Comparison of ENCODE assay signal across 19 cellular contexts in genomic region chr14:22492601-22493000, GRCh38.
DNase-seq lines count a peak whose midpoint lies in the region; ATAC-seq and FAIRE-seq lines count a peak whose summit lies in the region.
"Had no signal": no experiment of that assay in that cellular context is flagged by ENCODE, and none has a peak within 500 bp of the region (broad histone marks: within the 10 kb centered on the region; RNA-seq: fewer than 3 reads in every experiment).

No MANE protein-coding gene starts in this region.

- H3K4me1 Mint-ChIP-seq in CD4-positive, CD25-positive, alpha-beta regulatory T cell, result peaks cover 0 to 21% (median 0%) of the 10 kb centered on the region in 4 donors
- H3K4me1 Mint-ChIP-seq in CD8-positive, alpha-beta memory T cell, result peaks cover 7 to 15% (median 8%) of the 10 kb centered on the region in 3 donors
- peaks cover 13% of the 10 kb centered on the region for H3K4me1 Mint-ChIP-seq in activated CD8-positive, alpha-beta T cell treated with anti-CD3 and anti-CD28 coated beads, Interleukin-2, amount 10 ng/mL, durations not matched to agents 7 days and 5 days (ENCODE audit: low read depth)
- peaks cover 70% of the 10 kb centered on the region for H3K4me1 Mint-ChIP-seq in memory B cell

- no peaks in the 10 kb centered on the region for H3K27me3 ChIP-seq in CD4-positive, CD25-positive, alpha-beta regulatory T cell (ENCODE audit: control insufficient read depth, insufficient read depth, low read length)
- H3K27me3 ChIP-seq in CD8-positive, alpha-beta memory T cell (ENCODE audit: insufficient read depth, low read length, poor library complexity, severe bottlenecking), result no peaks in the 10 kb centered on the region
- no peaks in the 10 kb centered on the region for H3K27me3 ChIP-seq in small intestine (ENCODE audit: control insufficient read depth in 2 of 2, insufficient read depth in 2 of 2, low read length in 2 of 2)
- H3K27me3 ChIP-seq: stomach had no signal

- peak overlapping the region; percentile 99 for H3K27ac ChIP-seq in CD4-positive, CD25-positive, alpha-beta regulatory T cell (ENCODE audit: insufficient read depth, low read length, poor library complexity, severe bottlenecking)
- peak overlapping the region; percentile 38 for H3K27ac ChIP-seq in CD8-positive, alpha-beta memory T cell (ENCODE audit: low read depth, low read length)
- H3K27ac ChIP-seq in small intestine (ENCODE audit: low read depth in 1 of 2, low read length in 1 of 2), result no peak overlapping the region
- H3K27ac ChIP-seq: C4-2B, esophagus muscularis mucosa had no signal

- CTCF ChIA-PET in CD8-positive, alpha-beta memory T cell (lab: Charles Lee), result interaction anchor here (1.6 kb wide), 1 partner anchor 77 kb away, joined by 4 read pairs; no protein-coding TSS in a partner anchor
- CTCF ChIA-PET in activated CD8-positive, alpha-beta T cell treated with anti-CD3 and anti-CD28 coated beads, Interleukin-2, amount 10 ng/mL, durations not matched to agents 7 days and 5 days (lab: Charles Lee), result interaction anchor here (0.7 to 2.7 kb wide), 6 partner anchors 13 to 380 kb away, joined by 3 to 11 read pairs (median 4); no protein-coding TSS in a partner anchor

- peaks cover 4% of the 10 kb centered on the region for H3K4me1 ChIP-seq in CD4-positive, CD25-positive, alpha-beta regulatory T cell (ENCODE audit: control insufficient read depth, insufficient read depth, low read length, poor library complexity, severe bottlenecking)
- H3K4me1 ChIP-seq in CD8-positive, alpha-beta memory T cell (ENCODE audit: insufficient read depth, low read length), result no peaks in the 10 kb centered on the region
- H3K4me1 ChIP-seq in small intestine (ENCODE audit: control insufficient read depth in 2 of 2, insufficient read depth in 1 of 2, low read depth in 1 of 2, low read length in 1 of 2), result peaks cover 0 to 3% of the 10 kb centered on the region in 2 donors

- DNase-seq in CD4-positive, CD25-positive, alpha-beta regulatory T cell, result peak in 1 of 3 donors; percentile 59
- no peak for DNase-seq in CD8-positive, alpha-beta memory T cell
- DNase-seq in activated CD8-positive, alpha-beta T cell treated with anti-CD3 and anti-CD28 coated beads, Interleukin-2, amount 10 ng/mL, durations not matched to agents 7 days and 5 days, result no peak
- DNase-seq in memory B cell (ENCODE audit: low spot score in 2 of 2) (no peak), small intestine (no peak), cerebellar cortex (ENCODE audit: low spot score) (no peak)
- DNase-seq: activated CD8-positive, alpha-beta memory T cell treated with anti-CD3 and anti-CD28 coated beads, Interleukin-2, amount 50 U/mL, for 48 hours; EL; head of caudate nucleus; islet precursor cell; NCI-H1048; NCI-H226; stomach had no signal

- no peaks in the 10 kb centered on the region for H3K9me3 ChIP-seq in CD4-positive, CD25-positive, alpha-beta regulatory T cell (ENCODE audit: control insufficient read depth in 2 of 2, low read length in 2 of 2)
- H3K9me3 ChIP-seq in CD8-positive, alpha-beta memory T cell (ENCODE audit: low read length), result no peaks in the 10 kb centered on the region
- no peaks in the 10 kb centered on the region for H3K9me3 ChIP-seq in small intestine (ENCODE audit: control insufficient read depth, low read depth)
- H3K9me3 ChIP-seq: esophagus muscularis mucosa, stomach had no signal

- 56 to 72% (median 71%) methylated on average over 4 of the region's 4 CpGs for WGBS in small intestine, 3 donors

- peak overlapping the region; percentile 85 to 99 (median 94) for H3K27ac Mint-ChIP-seq in CD4-positive, CD25-positive, alpha-beta regulatory T cell
- H3K27ac Mint-ChIP-seq in CD8-positive, alpha-beta memory T cell, result peak overlapping the region; percentile 42 to 99 (median 90)
- H3K27ac Mint-ChIP-seq in activated CD8-positive, alpha-beta T cell treated with anti-CD3 and anti-CD28 coated beads, Interleukin-2, amount 10 ng/mL, durations not matched to agents 7 days and 5 days, result peak overlapping the region; percentile 93
- H3K27ac Mint-ChIP-seq in memory B cell, result peak overlapping the region; percentile 96
- H3K27ac Mint-ChIP-seq: dendritic cell treated with granulocyte-macrophage colony-stimulating factor and Interleukin-4, amounts not matched to agents 40 ng/mL and 50 ng/mL, for 4 days had no signal

- no peak for FAIRE-seq in small intestine (lab: Jason Lieb, UNC)
- FAIRE-seq: K562 had no signal

- peak overlapping the region; percentile 86 for H3K4me3 ChIP-seq in CD4-positive, CD25-positive, alpha-beta regulatory T cell (ENCODE audit: low read depth, low read length)
- H3K4me3 ChIP-seq in CD8-positive, alpha-beta memory T cell (ENCODE audit: low read length), result peak overlapping the region; percentile 64
- H3K4me3 ChIP-seq in small intestine (ENCODE audit: low read depth in 1 of 2, low read length in 2 of 2), result no peak overlapping the region
- H3K4me3 ChIP-seq: esophagus muscularis mucosa, K562, stomach had no signal

- peaks cover 36% of the 10 kb centered on the region for H3K36me3 Mint-ChIP-seq in CD4-positive, CD25-positive, alpha-beta regulatory T cell
- H3K36me3 Mint-ChIP-seq in CD8-positive, alpha-beta memory T cell, result peaks cover 0 to 80% (median 6%) of the 10 kb centered on the region in 3 donors
- H3K36me3 Mint-ChIP-seq in activated CD8-positive, alpha-beta T cell treated with anti-CD3 and anti-CD28 coated beads, Interleukin-2, amount 10 ng/mL, durations not matched to agents 7 days and 5 days (ENCODE audit: low read depth), result peaks cover 92% of the 10 kb centered on the region
- no peaks in the 10 kb centered on the region for H3K36me3 Mint-ChIP-seq in memory B cell

- peak overlapping the region; percentile 93 to 99 (median 96) for H3K4me3 Mint-ChIP-seq in CD4-positive, CD25-positive, alpha-beta regulatory T cell
- peak overlapping the region; percentile 46 to 94 (median 89) for H3K4me3 Mint-ChIP-seq in CD8-positive, alpha-beta memory T cell
- peak overlapping the region; percentile 86 for H3K4me3 Mint-ChIP-seq in activated CD8-positive, alpha-beta T cell treated with anti-CD3 and anti-CD28 coated beads, Interleukin-2, amount 10 ng/mL, durations not matched to agents 7 days and 5 days
- peak overlapping the region; percentile 49 for H3K4me3 Mint-ChIP-seq in memory B cell
- H3K4me3 Mint-ChIP-seq: dendritic cell treated with granulocyte-macrophage colony-stimulating factor and Interleukin-4, amounts not matched to agents 40 ng/mL and 50 ng/mL, for 4 days had no signal

- H3K9me3 Mint-ChIP-seq in CD4-positive, CD25-positive, alpha-beta regulatory T cell, result no peaks in the 10 kb centered on the region
- H3K9me3 Mint-ChIP-seq in CD8-positive, alpha-beta memory T cell, result no peaks in the 10 kb centered on the region
- no peaks in the 10 kb centered on the region for H3K9me3 Mint-ChIP-seq in activated CD8-positive, alpha-beta T cell treated with anti-CD3 and anti-CD28 coated beads, Interleukin-2, amount 10 ng/mL, durations not matched to agents 7 days and 5 days (ENCODE audit: insufficient read depth)
- H3K9me3 Mint-ChIP-seq in memory B cell, result no peaks in the 10 kb centered on the region
- H3K9me3 Mint-ChIP-seq: dendritic cell treated with granulocyte-macrophage colony-stimulating factor and Interleukin-4, amounts not matched to agents 40 ng/mL and 50 ng/mL, for 4 days had no signal

- no peaks in the 10 kb centered on the region for H3K27me3 Mint-ChIP-seq in CD4-positive, CD25-positive, alpha-beta regulatory T cell
- peaks cover 0 to 1% of the 10 kb centered on the region in 2 donors for H3K27me3 Mint-ChIP-seq in CD8-positive, alpha-beta memory T cell
- H3K27me3 Mint-ChIP-seq in activated CD8-positive, alpha-beta T cell treated with anti-CD3 and anti-CD28 coated beads, Interleukin-2, amount 10 ng/mL, durations not matched to agents 7 days and 5 days (ENCODE audit: low read depth), result no peaks in the 10 kb centered on the region
- H3K27me3 Mint-ChIP-seq in memory B cell, result peaks cover 21% of the 10 kb centered on the region

- POLR2A ChIA-PET in CD8-positive, alpha-beta memory T cell (lab: Charles Lee), result no interaction called here
- POLR2A ChIA-PET in activated CD8-positive, alpha-beta T cell treated with anti-CD3 and anti-CD28 coated beads, Interleukin-2, amount 10 ng/mL, durations not matched to agents 7 days and 5 days (lab: Charles Lee), result interaction anchor here (0.5 to 20.5 kb wide), 10 partner anchors 8 to 1668 kb away, joined by 3 to 381 read pairs (median 5); no protein-coding TSS in a partner anchor

- ATAC-seq in CD4-positive, CD25-positive, alpha-beta regulatory T cell (ENCODE audit: low read depth in 2 of 2), result no peak
- ATAC-seq in activated CD8-positive, alpha-beta T cell treated with anti-CD3 and anti-CD28 coated beads, Interleukin-2, amount 10 ng/mL, durations not matched to agents 7 days and 5 days, result peak; percentile 40
- peak; percentile 26 for ATAC-seq in memory B cell (ENCODE audit: low read depth)
- ATAC-seq in GM18498 (IDR thresholded peaks at IDR 0.05; ENCODE audit: unreplicated experiment), result no peak
- ATAC-seq: HCT116, K562 had no signal

- H3K36me3 ChIP-seq in CD4-positive, CD25-positive, alpha-beta regulatory T cell (ENCODE audit: control insufficient read depth, insufficient read depth, low read length), result peaks cover 5% of the 10 kb centered on the region
- H3K36me3 ChIP-seq in CD8-positive, alpha-beta memory T cell (ENCODE audit: insufficient read depth, low read length), result no peaks in the 10 kb centered on the region
- H3K36me3 ChIP-seq in small intestine (ENCODE audit: control insufficient read depth in 2 of 2, insufficient read depth in 2 of 2, low read length in 2 of 2), result no peaks in the 10 kb centered on the region
- H3K36me3 ChIP-seq: esophagus muscularis mucosa, stomach had no signal

Comparison
In these comparisons a context has a peak if more than half of its experiments do, and no peak if none do; other contexts are left out.
1. ATAC-seq: peak in activated CD8-positive, alpha-beta T cell treated with anti-CD3 and anti-CD28 coated beads, Interleukin-2, amount 10 ng/mL, durations not matched to agents 7 days and 5 days (single experiment) and memory B cell (single experiment); none in CD4-positive, CD25-positive, alpha-beta regulatory T cell (0 of 2) and GM18498 (single experiment).
2. H3K27ac ChIP-seq: peak in CD4-positive, CD25-positive, alpha-beta regulatory T cell (single experiment) and CD8-positive, alpha-beta memory T cell (single experiment); none in small intestine (0 of 2).
3. H3K4me3 ChIP-seq: peak in CD4-positive, CD25-positive, alpha-beta regulatory T cell (single experiment) and CD8-positive, alpha-beta memory T cell (single experiment); none in small intestine (0 of 2).
4. Peak in every context shown above with its lines, with median percentiles within 50 percentile points of each other: H3K27ac Mint-ChIP-seq and H3K4me3 Mint-ChIP-seq.